22 cellular contexts compared by ENCODE assay signal in genomic region chr2:209685340-209685739, GRCh38.
DNase-seq lines count a peak whose midpoint lies in the region; ATAC-seq and TF ChIP-seq lines count a peak whose summit lies in the region.
"Had no signal": no experiment of that assay in that cellular context is flagged by ENCODE, and none has a peak within 500 bp of the region (broad histone marks: within the 10 kb centered on the region; RNA-seq: fewer than 3 reads in every experiment).

No MANE protein-coding gene starts in this region.

- no peak for DNase-seq in Right ventricle myocardium superior
- no peak for DNase-seq in left cardiac atrium
- DNase-seq in left ventricle myocardium superior, result no peak
- DNase-seq in ureter (ENCODE audit: low spot score), result no peak
- no peak for DNase-seq in COLO668 (lab: John Stamatoyannopoulos, UW; ENCODE audit: unreplicated experiment)
- DNase-seq: 8988T; ACHN; AML-193; BE2C; Calu3; CD4-positive, alpha-beta T cell; CD8-positive, alpha-beta memory T cell; COR-L47; DMS53; DMS79 treated with DMSO at 0.1 percent for 48 hours; GF-D8; H9 had no signal

- peaks cover 49% of the 10 kb centered on the region for H3K36me3 Mint-ChIP-seq in brain
- H3K36me3 Mint-ChIP-seq: CD14-positive monocyte; CD8-positive, alpha-beta memory T cell had no signal

- intact Hi-C loops in Right ventricle myocardium superior (cut with DNase I), result no loop called here
- intact Hi-C loops in left cardiac atrium (cut with DNase I), result no loop called here
- intact Hi-C loops in left ventricle myocardium superior (cut with micrococcal nuclease), result no loop called here

- H3K9me3 Mint-ChIP-seq in brain, result no peaks in the 10 kb centered on the region
- H3K9me3 Mint-ChIP-seq: CD4-positive, alpha-beta T cell; GM23338; H9 had no signal

- peak overlapping the region in 4 of 5 experiments; percentile 6 to 78 (median 29) for H3K27ac Mint-ChIP-seq in brain
- H3K27ac Mint-ChIP-seq: CD14-positive monocyte; CD4-positive, alpha-beta T cell; CD8-positive, alpha-beta memory T cell; GM23338; H9 had no signal

- peak overlapping the region in 1 of 5 experiments; percentile 21 for H3K4me3 Mint-ChIP-seq in brain
- H3K4me3 Mint-ChIP-seq: CD14-positive monocyte; CD4-positive, alpha-beta T cell; CD8-positive, alpha-beta memory T cell; GM23338; H9 had no signal

- ATAC-seq in Right ventricle myocardium superior (ENCODE audit: poor library complexity) (peak; percentile 85), left cardiac atrium (no peak), left ventricle myocardium superior (peak; percentile 84)
- ATAC-seq: A549, GM23338, HCT116 had no signal

- H3K27me3 Mint-ChIP-seq in brain, result no peaks in the 10 kb centered on the region
- H3K27me3 Mint-ChIP-seq: CD4-positive, alpha-beta T cell; CD8-positive, alpha-beta memory T cell had no signal

- TF ChIP-seq CTCF in brain (conservative IDR thresholded peaks at IDR 0.05), result no peak

- H3K4me1 Mint-ChIP-seq in brain, result peaks cover 36% of the 10 kb centered on the region
- H3K4me1 Mint-ChIP-seq: CD14-positive monocyte; CD8-positive, alpha-beta memory T cell had no signal

Comparison
In these comparisons a context has a peak if more than half of its experiments do, and no peak if none do; other contexts are left out.
1. ATAC-seq: peak in Right ventricle myocardium superior (single experiment) and left ventricle myocardium superior (single experiment); none in left cardiac atrium (0 of 2).